In the genomic region with DNA sequence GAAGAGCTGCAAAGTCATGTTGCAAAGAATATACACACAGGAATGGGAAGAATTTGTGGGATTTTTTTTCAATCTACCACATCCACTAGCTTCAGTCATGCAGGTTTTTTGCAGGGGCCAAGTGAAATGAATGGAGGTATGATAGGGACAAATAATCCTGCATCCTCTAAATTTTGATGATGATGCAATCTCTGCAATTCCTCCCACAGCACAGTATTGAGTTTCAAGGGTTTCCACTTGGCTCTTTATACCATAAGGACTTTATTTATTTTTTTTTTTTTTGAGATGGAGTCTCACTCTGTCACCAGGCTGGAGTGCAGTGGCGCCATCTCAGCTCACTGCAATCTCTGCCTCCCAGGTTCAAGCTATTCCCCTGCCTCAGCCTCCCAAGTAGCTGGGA, we compare ENCODE assay signal across 1 cellular context. TPM values are rescaled to one million over a fixed set of nuclear protein-coding genes. Genes with fewer than 3 reads are reported as not detected.
"Had no signal": no experiment of that assay in that cellular context is flagged by ENCODE, and none has a peak within 500 bp of the region (broad histone marks: within the 10 kb centered on the region; RNA-seq: fewer than 3 reads in every experiment).

No MANE protein-coding gene starts in this region.

RNA-seq across cellular contexts. Expression of gene LYPD5, which starts 15.2 kb away (rescaled TPM):
- polyA plus RNA-seq: IgD-negative memory B cell had no signal
